31 cellular contexts compared by ENCODE assay signal in the genomic region with DNA sequence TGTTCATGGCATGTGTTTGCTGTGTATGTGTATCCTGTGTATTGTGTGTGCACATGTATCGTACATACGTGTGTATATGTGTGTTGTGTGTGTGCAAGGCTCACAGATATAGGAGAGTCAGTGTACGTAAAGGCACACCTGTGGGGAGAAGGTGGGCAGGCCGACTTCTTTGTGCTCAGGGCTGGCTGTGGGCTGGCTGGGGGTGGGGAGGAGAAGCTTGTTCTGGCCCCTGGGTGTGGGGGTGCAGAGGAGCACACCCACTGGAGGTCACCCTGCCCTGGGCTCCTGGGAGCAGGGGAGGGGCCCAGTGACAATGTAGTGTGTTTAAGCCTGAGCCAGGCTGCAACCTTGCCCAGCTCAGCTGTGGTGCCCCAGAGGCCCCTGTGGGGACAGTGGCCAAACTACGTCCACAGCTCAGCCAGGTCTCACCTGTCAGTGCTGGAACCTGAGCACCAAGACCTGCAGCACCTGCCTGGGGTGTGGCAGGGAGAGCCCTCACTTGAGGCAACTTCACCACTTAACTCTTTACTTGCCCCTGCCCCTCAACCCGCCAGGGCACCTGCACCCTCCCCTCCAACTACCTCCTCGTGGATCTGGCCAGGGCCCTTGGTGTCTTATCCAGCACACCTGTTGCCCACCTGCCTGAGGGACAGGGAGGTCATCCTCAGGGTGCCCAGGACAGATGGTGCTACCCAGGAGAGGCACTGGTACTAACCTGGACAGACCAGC. TPM values are rescaled to one million over a fixed set of nuclear protein-coding genes. Genes with fewer than 3 reads are reported as not detected.
DNase-seq lines count a peak whose midpoint lies in the region; ATAC-seq and TF ChIP-seq lines count a peak whose summit lies in the region.
"Had no signal": no experiment of that assay in that cellular context is flagged by ENCODE, and none has a peak within 500 bp of the region (broad histone marks: within the 10 kb centered on the region; RNA-seq: fewer than 3 reads in every experiment).

No MANE protein-coding gene starts in this region.

- peak; percentile 19 for DNase-seq in SK-N-SH
- DNase-seq in right cardiac atrium = peak in 1 of 3 donors; percentile 35
- no peak for DNase-seq in gastrocnemius medialis
- DNase-seq in HUDEP-2 (lab: John Stamatoyannopoulos, UW; ENCODE audit: unreplicated experiment in 76 of 76) = no peak
- DNase-seq in NCI-H1694 treated with DMSO at 0.1 percent for 48 hours (lab: John Stamatoyannopoulos, UW) = no peak
- DNase-seq in activated naive CD8-positive, alpha-beta T cell treated with anti-CD3 and anti-CD28 coated beads, Interleukin-2, amount 50 U/mL, for 24 hours = no peak
- DNase-seq: 8988T; activated CD4-positive, alpha-beta T cell treated with anti-CD3 and anti-CD28 coated beads for 4 hours; effector CD4-positive, alpha-beta T cell; HFFc6; midbrain; NCI-H1436 treated with DMSO at 0.1 percent for 48 hours; stimulated activated CD4-positive, alpha-beta T cell treated with anti-CD3 and anti-CD28 coated beads, Interleukin-15, amount 100 ng/mL, for 24 hours; stimulated activated naive CD8-positive, alpha-beta T cell treated with anti-CD3 and anti-CD28 coated beads, Interleukin-15, amount 100 ng/mL, for 72 hours; trophoblast cell had no signal

- POLR2A ChIA-PET in SK-N-SH (lab: Yijun Ruan, JAX) = no interaction called here
- POLR2A ChIA-PET in HEK293 (lab: Yijun Ruan, JAX) = no interaction called here

- no peaks in the 10 kb centered on the region for H3K9me3 Mint-ChIP-seq in activated naive CD8-positive, alpha-beta T cell treated with anti-CD3 and anti-CD28 coated beads, Interleukin-2, amount 50 U/mL, for 24 hours
- H3K9me3 Mint-ChIP-seq: activated T-helper 1 cell treated with anti-CD3 and anti-CD28 coated beads, Interleukin-12 subunit alpha, Interleukin-12 subunit beta, Interleukin-2, Interleukin-4 antibody, amounts not matched to agents 30 ng/mL and 10 ng/mL and 1 ng/mL, durations not matched to agents 14 hours and 24 hours and 36 hours; CD4-positive, alpha-beta T cell; central memory CD8-positive, alpha-beta T cell; HFFc6; naive thymus-derived CD8-positive, alpha-beta T cell; stimulated activated naive CD8-positive, alpha-beta T cell treated with anti-CD3 and anti-CD28 coated beads, Interleukin-15, amount 100 ng/mL, for 72 hours; T-helper 1 cell treated with Interleukin-12 subunit alpha and Interleukin-12 subunit beta and Interleukin-4 antibody, amounts not matched to agents 30 μg/mL and 1 μg/mL, for 36 hours had no signal

- H3K4me1 Mint-ChIP-seq in activated naive CD8-positive, alpha-beta T cell treated with anti-CD3 and anti-CD28 coated beads, Interleukin-2, amount 50 U/mL, for 24 hours = no peaks in the 10 kb centered on the region
- H3K4me1 Mint-ChIP-seq: central memory CD8-positive, alpha-beta T cell had no signal

- WGBS in SK-N-SH (ENCODE audit: low lambda C conversion rate) = 37% methylated on average over 6 of the region's 7 CpGs
- WGBS in right cardiac atrium = 79% methylated on average over 7 of the region's 7 CpGs

- CTCF ChIA-PET in SK-N-SH (lab: Yijun Ruan, JAX) (no interaction called here), HEK293 (lab: Yijun Ruan, JAX) (no interaction called here)

- H3K4me1 ChIP-seq in SK-N-SH (ENCODE audit: control insufficient read depth in 1 of 2, insufficient read depth in 2 of 2, low read depth in 1 of 2, low read length in 1 of 2) (no peaks in the 10 kb centered on the region; a peak in 1 of 4 replicates), HEK293 (ENCODE audit: control insufficient read depth, insufficient read depth, low read length) (no peaks in the 10 kb centered on the region), right cardiac atrium (ENCODE audit: control insufficient read depth, insufficient read depth, low read length) (no peaks in the 10 kb centered on the region), gastrocnemius medialis (peaks cover 42 to 46% of the 10 kb centered on the region in 2 donors)
- H3K4me1 ChIP-seq: right lobe of liver, SJSA1 had no signal

- H3K4me2 ChIP-seq in SK-N-SH = no peak overlapping the region

- ATAC-seq in SK-N-SH treated with all-trans-retinoic acid at 6 μM for 48 hours (no peak), right cardiac atrium (no peak), gastrocnemius medialis (no peak)
- no peak for ATAC-seq in activated naive CD8-positive, alpha-beta T cell treated with anti-CD3 and anti-CD28 coated beads, Interleukin-2, amount 50 U/mL, for 24 hours
- ATAC-seq: naive thymus-derived CD8-positive, alpha-beta T cell; Panc1; right lobe of liver; stimulated activated naive CD8-positive, alpha-beta T cell treated with anti-CD3 and anti-CD28 coated beads, Interleukin-15, amount 100 ng/mL, for 72 hours had no signal

- H3K4me3 ChIP-seq in SK-N-SH (ENCODE audit: low read depth in 2 of 2, low read length in 1 of 2) = no peak overlapping the region
- H3K4me3 ChIP-seq in HEK293 (ENCODE audit: low read depth, low read length) = no peak overlapping the region
- H3K4me3 ChIP-seq in right cardiac atrium (ENCODE audit: low read length) = no peak overlapping the region
- no peak overlapping the region for H3K4me3 ChIP-seq in gastrocnemius medialis
- H3K4me3 ChIP-seq: right lobe of liver, SJSA1 had no signal

- no peaks in the 10 kb centered on the region for H3K79me2 ChIP-seq in SK-N-SH (ENCODE audit: insufficient read depth)

- peaks cover 5% of the 10 kb centered on the region for H3K27me3 Mint-ChIP-seq in activated naive CD8-positive, alpha-beta T cell treated with anti-CD3 and anti-CD28 coated beads, Interleukin-2, amount 50 U/mL, for 24 hours
- H3K27me3 Mint-ChIP-seq: activated naive CD8-positive, alpha-beta T cell had no signal

- TF ChIP-seq EP300 in SK-N-SH (IDR thresholded peaks at IDR 0.05; ENCODE audit: borderline replicate concordance in 1 of 2, low read depth in 1 of 2, low read length in 1 of 2) = no peak

- intact Hi-C loops in right cardiac atrium (cut with DNase I) (no loop called here), gastrocnemius medialis (cut with DNase I; ENCODE audit: low total_unique reads) (no loop called here)

- no peak for TF ChIP-seq POLR2A in gastrocnemius medialis (IDR thresholded peaks at IDR 0.05)

- no peak overlapping the region for H3K27ac Mint-ChIP-seq in activated naive CD8-positive, alpha-beta T cell treated with anti-CD3 and anti-CD28 coated beads, Interleukin-2, amount 50 U/mL, for 24 hours
- H3K27ac Mint-ChIP-seq: activated naive CD8-positive, alpha-beta T cell; activated T-helper 1 cell treated with anti-CD3 and anti-CD28 coated beads, Interleukin-12 subunit alpha, Interleukin-12 subunit beta, Interleukin-2, Interleukin-4 antibody, amounts not matched to agents 30 ng/mL and 10 ng/mL and 1 ng/mL, durations not matched to agents 14 hours and 24 hours and 36 hours; CD4-positive, alpha-beta T cell; HFFc6; naive thymus-derived CD8-positive, alpha-beta T cell; stimulated activated naive CD8-positive, alpha-beta T cell treated with anti-CD3 and anti-CD28 coated beads, Interleukin-15, amount 100 ng/mL, for 72 hours; T-helper 1 cell treated with Interleukin-12 subunit alpha and Interleukin-12 subunit beta and Interleukin-4 antibody, amounts not matched to agents 30 μg/mL and 1 μg/mL, for 36 hours had no signal

- no peaks in the 10 kb centered on the region for H3K36me3 Mint-ChIP-seq in activated naive CD8-positive, alpha-beta T cell treated with anti-CD3 and anti-CD28 coated beads, Interleukin-2, amount 50 U/mL, for 24 hours (ENCODE audit: low read depth)
- H3K36me3 Mint-ChIP-seq: activated naive CD8-positive, alpha-beta T cell; naive thymus-derived CD8-positive, alpha-beta T cell had no signal

- H4K20me1 ChIP-seq in SK-N-SH (ENCODE audit: insufficient read depth) = no peaks in the 10 kb centered on the region

- H3K27me3 ChIP-seq in SK-N-SH (ENCODE audit: insufficient read depth) = 0 out of 2 replicates have a peak, but pooled peaks cover 4% of the 10 kb centered on the region
- H3K27me3 ChIP-seq in right cardiac atrium (ENCODE audit: control insufficient read depth, insufficient read depth) = no peaks in the 10 kb centered on the region
- no peaks in the 10 kb centered on the region for H3K27me3 ChIP-seq in gastrocnemius medialis
- H3K27me3 ChIP-seq: right lobe of liver, SJSA1 had no signal

- TF ChIP-seq CTCF in SK-N-SH (IDR thresholded peaks at IDR 0.05) (no peak), HEK293 (tag by site-specific recombination; IDR thresholded peaks at IDR 0.05) (no peak), gastrocnemius medialis (IDR thresholded peaks at IDR 0.05 in 4 of 5, conservative IDR thresholded peaks at IDR 0.05 in 1 of 5) (no peak)

- H3K9me2 ChIP-seq in SK-N-SH = no peaks in the 10 kb centered on the region

- TF ChIP-seq RAD21 in SK-N-SH (IDR thresholded peaks at IDR 0.05; ENCODE audit: low read length) = no peak

- H3K27ac ChIP-seq in SK-N-SH (ENCODE audit: low read depth in 2 of 2, low read length in 1 of 2) (no peak overlapping the region), HEK293 (ENCODE audit: extremely low read depth, low read depth, low read length) (no peak overlapping the region), right cardiac atrium (ENCODE audit: low read length) (peak overlapping the region; percentile 18), gastrocnemius medialis (peak overlapping the region; percentile 94 to 100 (median 99))
- H3K27ac ChIP-seq: epithelial cell of prostate, right lobe of liver, SJSA1 had no signal

- H3F3A ChIP-seq in SK-N-SH (replicated peaks; ENCODE audit: insufficient read depth) = no peaks in the 10 kb centered on the region

- no peaks in the 10 kb centered on the region for H3K9me3 ChIP-seq in SK-N-SH
- no peaks in the 10 kb centered on the region for H3K9me3 ChIP-seq in HEK293 (ENCODE audit: control insufficient read depth, insufficient read depth, low read depth, low read length)
- no peaks in the 10 kb centered on the region for H3K9me3 ChIP-seq in right cardiac atrium (ENCODE audit: control insufficient read depth, low read length)
- H3K9me3 ChIP-seq in gastrocnemius medialis = no peaks in the 10 kb centered on the region
- H3K9me3 ChIP-seq: right lobe of liver, SJSA1 had no signal

- H2AFZ ChIP-seq in SK-N-SH (ENCODE audit: low read depth) = no peak overlapping the region

- no peak overlapping the region for H3K4me3 Mint-ChIP-seq in activated naive CD8-positive, alpha-beta T cell treated with anti-CD3 and anti-CD28 coated beads, Interleukin-2, amount 50 U/mL, for 24 hours
- H3K4me3 Mint-ChIP-seq: activated naive CD8-positive, alpha-beta T cell; activated T-helper 1 cell treated with anti-CD3 and anti-CD28 coated beads, Interleukin-12 subunit alpha, Interleukin-12 subunit beta, Interleukin-2, Interleukin-4 antibody, amounts not matched to agents 30 ng/mL and 10 ng/mL and 1 ng/mL, durations not matched to agents 14 hours and 24 hours and 36 hours; CD4-positive, alpha-beta T cell; central memory CD8-positive, alpha-beta T cell; HFFc6; naive thymus-derived CD8-positive, alpha-beta T cell; stimulated activated naive CD8-positive, alpha-beta T cell treated with anti-CD3 and anti-CD28 coated beads, Interleukin-15, amount 100 ng/mL, for 72 hours; T-helper 1 cell treated with Interleukin-12 subunit alpha and Interleukin-12 subunit beta and Interleukin-4 antibody, amounts not matched to agents 30 μg/mL and 1 μg/mL, for 36 hours had no signal

- H3K36me3 ChIP-seq in SK-N-SH (replicated peaks in 1 of 2; ENCODE audit: control insufficient read depth in 1 of 2, insufficient read depth in 2 of 2, low read length in 1 of 2) (no peaks in the 10 kb centered on the region), HEK293 (ENCODE audit: control insufficient read depth in 2 of 2, insufficient read depth in 1 of 2, low read length in 2 of 2) (no peaks in the 10 kb centered on the region), gastrocnemius medialis (no peaks in the 10 kb centered on the region)
- H3K36me3 ChIP-seq: right lobe of liver, SJSA1 had no signal

- in situ Hi-C loops in gastrocnemius medialis (cut with MboI; ENCODE audit: low sequenced_read_pairs in 4 of 4) = no loop called here

- H3K9ac ChIP-seq in SK-N-SH = no peak overlapping the region

RNA-seq across cellular contexts. Expression of gene HHATL, which starts 2.6 kb away (rescaled TPM):
- not detected in 2 replicates for polyA plus RNA-seq in SK-N-SH (2012; rRNA removed)
- polyA plus RNA-seq in SK-N-SH (2012; cell fraction: cytosol; rRNA removed) = not detected in 2 replicates
- 0.09 TPM in 1 of 2 replicates, not detected in the other for polyA plus RNA-seq in SK-N-SH (2012; cell fraction: nucleus; rRNA removed)
- 100 to 1,000 TPM; 480 to 768 (median 570) TPM for total RNA-seq in right cardiac atrium
- polyA plus RNA-seq in right cardiac atrium = 622 TPM
- 100 to 1,000 TPM in 2 of 4 donors, 10 to 100 TPM in 2; 78.0 to 309 (median 164) TPM for total RNA-seq in gastrocnemius medialis
- total RNA-seq: activated T-helper 1 cell treated with anti-CD3 and anti-CD28 coated beads, Interleukin-12 subunit alpha, Interleukin-12 subunit beta, Interleukin-2, Interleukin-4 antibody, amounts not matched to agents 30 ng/mL and 10 ng/mL and 1 ng/mL, durations not matched to agents 14 hours and 24 hours and 36 hours; astrocyte; CD4-positive, alpha-beta T cell; HFFc6; MCF 10A; naive thymus-derived CD8-positive, alpha-beta T cell; NCI-H460; omental fat pad; SJSA1 had no signal
- polyA plus RNA-seq: naive thymus-derived CD8-positive, alpha-beta T cell had no signal

RNA-seq across cellular contexts. Expression of gene KLHL40, which starts 19.9 kb away (rescaled TPM):
- polyA plus RNA-seq in SK-N-SH (2012; rRNA removed) (not detected in 2 replicates), right cardiac atrium (0.29 TPM)
- not detected in 2 replicates for polyA plus RNA-seq in SK-N-SH (2012; cell fraction: cytosol; rRNA removed)
- polyA plus RNA-seq in SK-N-SH (2012; cell fraction: nucleus; rRNA removed) = not detected in 2 replicates
- total RNA-seq in right cardiac atrium (1 to 10 TPM in 1 of 4 donors, under 1 TPM in 3; 0.09 to 1.6 (median 0.40) TPM), gastrocnemius medialis (100 to 1,000 TPM; 197 to 682 (median 397) TPM)
- total RNA-seq: activated T-helper 1 cell treated with anti-CD3 and anti-CD28 coated beads, Interleukin-12 subunit alpha, Interleukin-12 subunit beta, Interleukin-2, Interleukin-4 antibody, amounts not matched to agents 30 ng/mL and 10 ng/mL and 1 ng/mL, durations not matched to agents 14 hours and 24 hours and 36 hours; astrocyte; CD4-positive, alpha-beta T cell; HFFc6; MCF 10A; naive thymus-derived CD8-positive, alpha-beta T cell; NCI-H460; SJSA1 had no signal
- polyA plus RNA-seq: naive thymus-derived CD8-positive, alpha-beta T cell had no signal

RNA-seq across cellular contexts. Expression of gene ZBTB47, which starts 51.7 kb away (rescaled TPM):
- polyA plus RNA-seq in SK-N-SH (2012; rRNA removed) = 9.9 and 13.0 TPM in 2 replicates
- polyA plus RNA-seq in SK-N-SH (2012; cell fraction: cytosol; rRNA removed) = 4.3 and 7.4 TPM in 2 replicates
- polyA plus RNA-seq in SK-N-SH (2012; cell fraction: nucleus; rRNA removed) = 18.6 and 21.5 TPM in 2 replicates
- total RNA-seq in right cardiac atrium = 100 to 1,000 TPM; 100 to 141 (median 118) TPM
- 99.5 TPM for polyA plus RNA-seq in right cardiac atrium
- 100 to 1,000 TPM; 141 to 256 (median 167) TPM for total RNA-seq in gastrocnemius medialis
- polyA plus RNA-seq: naive thymus-derived CD8-positive, alpha-beta T cell had no signal

Comparison
In these comparisons a context has a peak if more than half of its experiments do, and no peak if none do; other contexts are left out.
1. H3K27ac ChIP-seq: peak in right cardiac atrium (single experiment) and gastrocnemius medialis (4 of 4); none in SK-N-SH (0 of 2) and HEK293 (single experiment).
2. RNA of gene KLHL40, which starts 19.9 kb away (total RNA-seq): 197 to 682 TPM in gastrocnemius medialis; 0.09 to 1.6 TPM in right cardiac atrium; every median in the first group is over 10 times any median in the second.